Comparison of ENCODE assay signal across 1 cellular context in the genomic region with DNA sequence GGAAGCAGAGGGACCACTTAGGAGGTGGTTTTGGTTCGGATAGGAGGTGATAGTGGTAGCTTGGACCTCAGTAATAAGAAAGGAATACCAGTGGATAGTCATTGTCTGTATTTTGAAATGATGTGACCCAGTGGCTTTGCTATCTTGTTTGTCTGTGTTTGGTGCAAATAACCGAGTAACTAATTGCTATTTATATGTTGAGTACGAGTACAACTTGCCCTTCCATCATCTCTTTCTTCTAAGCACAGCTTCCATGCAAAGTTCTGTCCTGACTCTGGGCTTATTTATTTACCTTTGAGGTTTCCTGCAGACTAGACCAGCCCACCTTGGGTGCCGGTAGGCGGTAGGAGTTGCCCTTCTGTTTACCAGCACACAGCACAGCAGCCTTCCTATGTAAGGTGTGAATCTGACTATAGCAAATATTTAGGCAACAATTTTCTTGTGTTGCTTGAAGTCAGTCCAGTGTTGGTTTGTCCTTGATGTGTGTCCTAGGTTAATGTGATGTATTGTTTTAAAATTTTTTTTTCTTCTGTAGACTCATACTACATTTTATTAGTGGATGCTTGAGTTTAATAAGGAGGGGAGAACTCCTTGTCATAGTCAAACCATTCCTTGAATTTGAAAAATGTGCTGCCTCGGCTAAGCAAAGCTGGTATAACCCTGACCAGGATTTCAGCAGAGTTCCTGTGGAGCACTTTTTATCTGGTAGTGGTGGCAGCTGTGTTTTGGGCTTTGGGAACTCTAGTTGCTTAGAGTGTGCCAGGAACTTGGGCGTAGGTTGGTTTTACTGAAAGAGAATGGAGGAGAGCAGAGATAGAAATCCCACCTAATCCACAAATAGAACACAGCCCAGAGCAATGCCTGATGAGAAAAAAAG.
TF ChIP-seq lines count a peak whose summit lies in the region.

No MANE protein-coding gene starts in this region.

TF ChIP-seq in IMR-90, 13 proteins besides CTCF, POLR2A, EP300 and RAD21:
- TF ChIP-seq BHLHE40 (IDR thresholded peaks at IDR 0.05; ENCODE audit: low read depth, low read length), result no peak
- TF ChIP-seq MAFK (IDR thresholded peaks at IDR 0.05; ENCODE audit: low read depth, low read length), result peak; percentile 31; the same call in 1 of the 2 replicates
